12 cellular contexts compared by ENCODE assay signal in genomic region chr21:39006653-39007417, GRCh38.
DNase-seq lines count a peak whose midpoint lies in the region; ATAC-seq and TF ChIP-seq lines count a peak whose summit lies in the region.
"Had no signal": no experiment of that assay in that cellular context is flagged by ENCODE, and none has a peak within 500 bp of the region (broad histone marks: within the 10 kb centered on the region; RNA-seq: fewer than 3 reads in every experiment).

No MANE protein-coding gene starts in this region.

- peak; percentile 69 to 72 for ATAC-seq in left cardiac atrium
- ATAC-seq in HG03095 (IDR thresholded peaks at IDR 0.05; ENCODE audit: unreplicated experiment), result no peak
- no peak for ATAC-seq in HG02884 (IDR thresholded peaks at IDR 0.05; ENCODE audit: unreplicated experiment)
- ATAC-seq: naive thymus-derived CD4-positive, alpha-beta T cell had no signal

- no peak for TF ChIP-seq CTCF in HL-60 (IDR thresholded peaks at IDR 0.05; ENCODE audit: insufficient read depth, low read length)
- TF ChIP-seq CTCF in adrenal gland (IDR thresholded peaks at IDR 0.05), result no peak

- no peaks in the 10 kb centered on the region for H3K9me3 ChIP-seq in adrenal gland (replicated peaks in 1 of 3)
- H3K9me3 ChIP-seq: Caco-2 had no signal

- H3K4me3 ChIP-seq in HL-60 (replicated peaks; ENCODE audit: insufficient read depth, low read length) (no peak overlapping the region), adrenal gland (no peak overlapping the region), rectal smooth muscle tissue (ENCODE audit: low read length) (no peak overlapping the region)

- peak overlapping the region; percentile 0; the same call in 1 of the 2 replicates for H3K27ac ChIP-seq in HL-60 (replicated peaks)
- peak overlapping the region; percentile 15 to 90 (median 61) for H3K27ac ChIP-seq in adrenal gland
- H3K27ac ChIP-seq in rectal smooth muscle tissue (ENCODE audit: low read depth, low read length), result peak overlapping the region; percentile 5

- intact Hi-C loops in adrenal gland (cut with DNase I) (loop anchor here in 1 of 2 donors (10.0 kb wide), 1 partner anchor 202 kb away; the partner anchor contains the start of gene ETS2), left cardiac atrium (cut with DNase I) (no loop called here)

- peak in 1 of 2 experiments; percentile 42 for DNase-seq in HL-60 (ENCODE audit: low read depth in 1 of 2, low spot score in 1 of 2)
- DNase-seq in adrenal gland, result peak in 6 of 7 donors; percentile 65 to 87 (median 71)
- DNase-seq in left cardiac atrium, result peak; percentile 85
- no peak for DNase-seq in A172 (ENCODE audit: low spot score)
- no peak for DNase-seq in NCI-H446 treated with DMSO at 0.1 percent for 48 hours (lab: John Stamatoyannopoulos, UW)
- DNase-seq: activated CD4-positive, alpha-beta T cell treated with anti-CD3 and anti-CD28 coated beads for 48 hours; naive thymus-derived CD4-positive, alpha-beta T cell; NCI-H510A had no signal

- H3K9ac ChIP-seq in rectal smooth muscle tissue (ENCODE audit: low read length), result no peak overlapping the region

- H3K36me3 ChIP-seq in adrenal gland (replicated peaks in 1 of 2), result no peaks in the 10 kb centered on the region
- no peaks in the 10 kb centered on the region for H3K36me3 ChIP-seq in rectal smooth muscle tissue (ENCODE audit: control insufficient read depth, insufficient read depth, low read length)

- H3K4me1 ChIP-seq in adrenal gland (replicated peaks in 1 of 2) (peaks cover 13 to 34% of the 10 kb centered on the region in 2 donors), rectal smooth muscle tissue (ENCODE audit: control insufficient read depth, insufficient read depth, low read length) (peaks cover 10% of the 10 kb centered on the region)
- H3K4me1 ChIP-seq: Caco-2 had no signal

- WGBS in adrenal gland, 4 donors, result 25 to 44% (median 40%) methylated on average over 8 of the region's 8 CpGs

- no peaks in the 10 kb centered on the region for H3K27me3 ChIP-seq in HL-60 (ENCODE audit: insufficient read depth, poor library complexity, severe bottlenecking)
- no peaks in the 10 kb centered on the region for H3K27me3 ChIP-seq in adrenal gland
- no peaks in the 10 kb centered on the region for H3K27me3 ChIP-seq in rectal smooth muscle tissue (ENCODE audit: control insufficient read depth, insufficient read depth, low read length)

- TF ChIP-seq POLR2A in adrenal gland (IDR thresholded peaks at IDR 0.05), result no peak

Comparison
In these comparisons a context has a peak if more than half of its experiments do, and no peak if none do; other contexts are left out.
1. DNase-seq: peak in adrenal gland (6 of 7) and left cardiac atrium (single experiment); none in A172 (single experiment) and NCI-H446 treated with DMSO at 0.1 percent for 48 hours (single experiment).
2. H3K27ac ChIP-seq: peak in every context shown above with its lines; median percentile 61 in adrenal gland; 5 in rectal smooth muscle tissue; 0 in HL-60.
3. ATAC-seq: peak in left cardiac atrium (2 of 2); none in HG03095 (single experiment) and HG02884 (single experiment).